Comparison of ENCODE assay signal across 1 cellular context in genomic region chr1:155134858-155135415, GRCh38.
A peak's percentile ranks its signal among the peaks of the same experiment; 100 is the strongest.
TF ChIP-seq lines count a peak whose summit lies in the region.

No MANE protein-coding gene starts in this region.

TF ChIP-seq in IMR-90, 13 proteins besides CTCF, POLR2A, EP300 and RAD21:
- TF ChIP-seq RCOR1 (IDR thresholded peaks at IDR 0.05; ENCODE audit: insufficient replicate concordance, low read length) = no peak
- TF ChIP-seq NFE2L2 (IDR thresholded peaks at IDR 0.05; ENCODE audit: low read depth, low read length) = no peak
- TF ChIP-seq FOS (IDR thresholded peaks at IDR 0.05; ENCODE audit: low read depth, low read length) = peak; percentile 49; the same call in 1 of the 2 replicates
- no peak for TF ChIP-seq RFX5 (IDR thresholded peaks at IDR 0.05; ENCODE audit: low read depth, low read length)
- peak; percentile 82 for TF ChIP-seq MAZ (IDR thresholded peaks at IDR 0.05; ENCODE audit: borderline replicate concordance, low read depth, low read length)
- TF ChIP-seq CHD1 (IDR thresholded peaks at IDR 0.05; ENCODE audit: low read depth, low read length) = no peak
- peak; percentile 13; the same call in 1 of the 2 replicates for TF ChIP-seq USF2 (IDR thresholded peaks at IDR 0.05; ENCODE audit: low read depth, low read length)
- TF ChIP-seq SMC3 (IDR thresholded peaks at IDR 0.05; ENCODE audit: low read depth, low read length) = no peak
- TF ChIP-seq MXI1 (IDR thresholded peaks at IDR 0.05; ENCODE audit: borderline replicate concordance, low read depth, low read length) = peak; percentile 89
- no peak for TF ChIP-seq MAFK (IDR thresholded peaks at IDR 0.05; ENCODE audit: low read depth, low read length)
- TF ChIP-seq BHLHE40 (IDR thresholded peaks at IDR 0.05; ENCODE audit: low read depth, low read length) = peak; percentile 47; the same call in 1 of the 2 replicates
- TF ChIP-seq ELK1 (IDR thresholded peaks at IDR 0.05; ENCODE audit: borderline replicate concordance, low read depth, low read length) = no peak
- no peak for TF ChIP-seq CEBPB (IDR thresholded peaks at IDR 0.05; ENCODE audit: low read depth, low read length)
